In the genomic region with DNA sequence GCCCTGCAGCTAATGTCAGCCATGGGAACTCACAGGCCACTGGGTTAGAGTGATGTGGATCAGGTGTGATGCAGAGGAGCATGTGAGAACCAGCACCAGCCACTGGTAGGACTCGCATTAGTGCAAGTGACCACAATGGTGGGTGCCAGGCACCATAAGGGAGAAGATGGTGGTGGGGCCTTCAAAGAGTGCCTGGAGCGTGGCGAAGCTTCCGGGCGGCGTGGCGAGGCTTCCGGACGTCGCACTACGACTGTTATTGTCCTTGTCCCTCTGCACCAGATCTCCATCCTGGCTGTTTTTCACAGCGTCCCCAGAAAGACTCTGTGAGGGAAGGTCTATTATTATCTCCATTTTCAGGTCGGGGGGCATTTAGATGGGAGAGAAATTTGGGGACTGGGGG, we compare ENCODE assay signal across 1 cellular context.
TF ChIP-seq lines count a peak whose summit lies in the region.

No MANE protein-coding gene starts in this region.

TF ChIP-seq in H1, 55 proteins besides CTCF, POLR2A, EP300 and RAD21:
- no peak for TF ChIP-seq KDM1A (IDR thresholded peaks at IDR 0.05; ENCODE audit: borderline replicate concordance, low read length)
- no peak for TF ChIP-seq GABPA (IDR thresholded peaks at IDR 0.05; ENCODE audit: borderline replicate concordance, insufficient read depth, low read length)
- no peak for TF ChIP-seq HDAC2 (IDR thresholded peaks at IDR 0.05; ENCODE audit: borderline replicate concordance in 1 of 2, low read depth in 2 of 2, low read length in 2 of 2)
- no peak for TF ChIP-seq TCF12 (IDR thresholded peaks at IDR 0.05; ENCODE audit: low read depth, low read length)
- TF ChIP-seq SP2 (IDR thresholded peaks at IDR 0.05; ENCODE audit: low read length) = no peak
- no peak for TF ChIP-seq EZH2 (IDR thresholded peaks at IDR 0.05; ENCODE audit: low read depth, low read length, severe bottlenecking)
- TF ChIP-seq SIRT6 (IDR thresholded peaks at IDR 0.05; ENCODE audit: low read length) = no peak
- TF ChIP-seq TAF7 (optimal IDR thresholded peaks at IDR 0.05; ENCODE audit: borderline replicate concordance, low read depth, low read length) = no peak
- TF ChIP-seq YY1 (IDR thresholded peaks at IDR 0.05; ENCODE audit: low read depth, low read length) = no peak
- TF ChIP-seq BCL11A (IDR thresholded peaks at IDR 0.05; ENCODE audit: low read depth in 2 of 2, low read length in 2 of 2) = no peak
- TF ChIP-seq, protein P1, sequence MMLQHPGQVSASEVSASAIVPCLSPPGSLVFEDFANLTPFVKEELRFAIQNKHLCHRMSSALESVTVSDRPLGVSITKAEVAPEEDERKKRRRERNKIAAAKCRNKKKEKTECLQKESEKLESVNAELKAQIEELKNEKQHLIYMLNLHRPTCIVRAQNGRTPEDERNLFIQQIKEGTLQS (IDR thresholded peaks at IDR 0.05; ENCODE audit: insufficient read depth, low read depth, low read length) = no peak
- no peak for TF ChIP-seq GTF2F1 (IDR thresholded peaks at IDR 0.05; ENCODE audit: borderline replicate concordance, low read depth, low read length)
- TF ChIP-seq RFX5 (IDR thresholded peaks at IDR 0.05; ENCODE audit: borderline replicate concordance, low read depth, low read length) = no peak
- TF ChIP-seq SP4 (IDR thresholded peaks at IDR 0.05; ENCODE audit: low read length) = no peak
- TF ChIP-seq, protein P2, sequence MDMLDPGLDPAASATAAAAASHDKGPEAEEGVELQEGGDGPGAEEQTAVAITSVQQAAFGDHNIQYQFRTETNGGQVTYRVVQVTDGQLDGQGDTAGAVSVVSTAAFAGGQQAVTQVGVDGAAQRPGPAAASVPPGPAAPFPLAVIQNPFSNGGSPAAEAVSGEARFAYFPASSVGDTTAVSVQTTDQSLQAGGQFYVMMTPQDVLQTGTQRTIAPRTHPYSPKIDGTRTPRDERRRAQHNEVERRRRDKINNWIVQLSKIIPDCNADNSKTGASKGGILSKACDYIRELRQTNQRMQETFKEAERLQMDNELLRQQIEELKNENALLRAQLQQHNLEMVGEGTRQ (IDR thresholded peaks at IDR 0.05; ENCODE audit: low read length) = no peak
- TF ChIP-seq, protein P3, sequence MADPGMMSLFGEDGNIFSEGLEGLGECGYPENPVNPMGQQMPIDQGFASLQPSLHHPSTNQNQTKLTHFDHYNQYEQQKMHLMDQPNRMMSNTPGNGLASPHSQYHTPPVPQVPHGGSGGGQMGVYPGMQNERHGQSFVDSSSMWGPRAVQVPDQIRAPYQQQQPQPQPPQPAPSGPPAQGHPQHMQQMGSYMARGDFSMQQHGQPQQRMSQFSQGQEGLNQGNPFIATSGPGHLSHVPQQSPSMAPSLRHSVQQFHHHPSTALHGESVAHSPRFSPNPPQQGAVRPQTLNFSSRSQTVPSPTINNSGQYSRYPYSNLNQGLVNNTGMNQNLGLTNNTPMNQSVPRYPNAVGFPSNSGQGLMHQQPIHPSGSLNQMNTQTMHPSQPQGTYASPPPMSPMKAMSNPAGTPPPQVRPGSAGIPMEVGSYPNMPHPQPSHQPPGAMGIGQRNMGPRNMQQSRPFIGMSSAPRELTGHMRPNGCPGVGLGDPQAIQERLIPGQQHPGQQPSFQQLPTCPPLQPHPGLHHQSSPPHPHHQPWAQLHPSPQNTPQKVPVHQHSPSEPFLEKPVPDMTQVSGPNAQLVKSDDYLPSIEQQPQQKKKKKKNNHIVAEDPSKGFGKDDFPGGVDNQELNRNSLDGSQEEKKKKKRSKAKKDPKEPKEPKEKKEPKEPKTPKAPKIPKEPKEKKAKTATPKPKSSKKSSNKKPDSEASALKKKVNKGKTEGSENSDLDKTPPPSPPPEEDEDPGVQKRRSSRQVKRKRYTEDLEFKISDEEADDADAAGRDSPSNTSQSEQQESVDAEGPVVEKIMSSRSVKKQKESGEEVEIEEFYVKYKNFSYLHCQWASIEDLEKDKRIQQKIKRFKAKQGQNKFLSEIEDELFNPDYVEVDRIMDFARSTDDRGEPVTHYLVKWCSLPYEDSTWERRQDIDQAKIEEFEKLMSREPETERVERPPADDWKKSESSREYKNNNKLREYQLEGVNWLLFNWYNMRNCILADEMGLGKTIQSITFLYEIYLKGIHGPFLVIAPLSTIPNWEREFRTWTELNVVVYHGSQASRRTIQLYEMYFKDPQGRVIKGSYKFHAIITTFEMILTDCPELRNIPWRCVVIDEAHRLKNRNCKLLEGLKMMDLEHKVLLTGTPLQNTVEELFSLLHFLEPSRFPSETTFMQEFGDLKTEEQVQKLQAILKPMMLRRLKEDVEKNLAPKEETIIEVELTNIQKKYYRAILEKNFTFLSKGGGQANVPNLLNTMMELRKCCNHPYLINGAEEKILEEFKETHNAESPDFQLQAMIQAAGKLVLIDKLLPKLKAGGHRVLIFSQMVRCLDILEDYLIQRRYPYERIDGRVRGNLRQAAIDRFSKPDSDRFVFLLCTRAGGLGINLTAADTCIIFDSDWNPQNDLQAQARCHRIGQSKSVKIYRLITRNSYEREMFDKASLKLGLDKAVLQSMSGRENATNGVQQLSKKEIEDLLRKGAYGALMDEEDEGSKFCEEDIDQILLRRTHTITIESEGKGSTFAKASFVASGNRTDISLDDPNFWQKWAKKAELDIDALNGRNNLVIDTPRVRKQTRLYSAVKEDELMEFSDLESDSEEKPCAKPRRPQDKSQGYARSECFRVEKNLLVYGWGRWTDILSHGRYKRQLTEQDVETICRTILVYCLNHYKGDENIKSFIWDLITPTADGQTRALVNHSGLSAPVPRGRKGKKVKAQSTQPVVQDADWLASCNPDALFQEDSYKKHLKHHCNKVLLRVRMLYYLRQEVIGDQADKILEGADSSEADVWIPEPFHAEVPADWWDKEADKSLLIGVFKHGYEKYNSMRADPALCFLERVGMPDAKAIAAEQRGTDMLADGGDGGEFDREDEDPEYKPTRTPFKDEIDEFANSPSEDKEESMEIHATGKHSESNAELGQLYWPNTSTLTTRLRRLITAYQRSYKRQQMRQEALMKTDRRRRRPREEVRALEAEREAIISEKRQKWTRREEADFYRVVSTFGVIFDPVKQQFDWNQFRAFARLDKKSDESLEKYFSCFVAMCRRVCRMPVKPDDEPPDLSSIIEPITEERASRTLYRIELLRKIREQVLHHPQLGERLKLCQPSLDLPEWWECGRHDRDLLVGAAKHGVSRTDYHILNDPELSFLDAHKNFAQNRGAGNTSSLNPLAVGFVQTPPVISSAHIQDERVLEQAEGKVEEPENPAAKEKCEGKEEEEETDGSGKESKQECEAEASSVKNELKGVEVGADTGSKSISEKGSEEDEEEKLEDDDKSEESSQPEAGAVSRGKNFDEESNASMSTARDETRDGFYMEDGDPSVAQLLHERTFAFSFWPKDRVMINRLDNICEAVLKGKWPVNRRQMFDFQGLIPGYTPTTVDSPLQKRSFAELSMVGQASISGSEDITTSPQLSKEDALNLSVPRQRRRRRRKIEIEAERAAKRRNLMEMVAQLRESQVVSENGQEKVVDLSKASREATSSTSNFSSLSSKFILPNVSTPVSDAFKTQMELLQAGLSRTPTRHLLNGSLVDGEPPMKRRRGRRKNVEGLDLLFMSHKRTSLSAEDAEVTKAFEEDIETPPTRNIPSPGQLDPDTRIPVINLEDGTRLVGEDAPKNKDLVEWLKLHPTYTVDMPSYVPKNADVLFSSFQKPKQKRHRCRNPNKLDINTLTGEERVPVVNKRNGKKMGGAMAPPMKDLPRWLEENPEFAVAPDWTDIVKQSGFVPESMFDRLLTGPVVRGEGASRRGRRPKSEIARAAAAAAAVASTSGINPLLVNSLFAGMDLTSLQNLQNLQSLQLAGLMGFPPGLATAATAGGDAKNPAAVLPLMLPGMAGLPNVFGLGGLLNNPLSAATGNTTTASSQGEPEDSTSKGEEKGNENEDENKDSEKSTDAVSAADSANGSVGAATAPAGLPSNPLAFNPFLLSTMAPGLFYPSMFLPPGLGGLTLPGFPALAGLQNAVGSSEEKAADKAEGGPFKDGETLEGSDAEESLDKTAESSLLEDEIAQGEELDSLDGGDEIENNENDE (IDR thresholded peaks at IDR 0.05; ENCODE audit: insufficient replicate concordance, low read length) = no peak
TF ChIP-seq in H1: peak in this region for 0.
